In the genomic region with DNA sequence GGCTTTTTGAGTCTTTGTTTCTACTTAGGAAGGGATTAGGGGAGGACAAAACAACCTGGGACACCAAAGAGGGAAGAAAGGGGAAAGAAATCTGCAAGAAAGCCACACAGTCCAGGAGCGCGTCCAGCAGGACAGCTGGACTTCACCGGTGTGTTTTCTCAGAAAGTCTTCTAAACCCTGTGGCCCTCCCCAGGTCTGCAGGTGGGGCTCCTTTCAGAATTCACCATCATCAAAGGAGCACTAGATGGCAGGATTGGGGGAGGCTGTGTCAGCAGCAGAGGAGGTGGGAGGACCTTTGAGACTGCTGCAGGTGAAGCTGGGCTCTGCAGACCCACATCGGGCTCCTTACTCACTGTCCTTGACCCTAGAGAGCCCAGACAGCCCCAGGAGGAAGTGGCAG, we compare ENCODE assay signal across 18 cellular contexts. TPM values are rescaled to one million over a fixed set of nuclear protein-coding genes. Genes with fewer than 3 reads are reported as not detected.
DNase-seq lines count a peak whose midpoint lies in the region; ATAC-seq, FAIRE-seq and TF ChIP-seq lines count a peak whose summit lies in the region.
"Had no signal": no experiment of that assay in that cellular context is flagged by ENCODE, and none has a peak within 500 bp of the region (broad histone marks: within the 10 kb centered on the region; RNA-seq: fewer than 3 reads in every experiment).

No MANE protein-coding gene starts in this region.

- peak; percentile 30 for DNase-seq in right atrium auricular region (ENCODE audit: low spot score)
- DNase-seq in Right ventricle myocardium inferior (ENCODE audit: missing footprints): no peak
- DNase-seq in PC-3: peak; percentile 51
- DNase-seq in H1 (ENCODE audit: low read depth in 1 of 2, low spot score in 2 of 2): no peak
- peak in 2 of 6 donors; percentile 51 to 58 for DNase-seq in pancreas
- no peak for DNase-seq in RWPE1 (ENCODE audit: low spot score)
- DNase-seq in T-helper 1 cell: no peak
- DNase-seq: ACHN; CD4-positive, CD25-positive, alpha-beta regulatory T cell; DMS79; GM23248; HCEC 1CT had no signal

- H2BK20ac ChIP-seq in H1 (ENCODE audit: low read length): no peak overlapping the region

- H2AFZ ChIP-seq in PC-3 (ENCODE audit: low read length) (no peak overlapping the region), H1 (ENCODE audit: low read length) (no peak overlapping the region)
- H2AFZ ChIP-seq: GM23248 had no signal

- TF ChIP-seq CTCF in right atrium auricular region (IDR thresholded peaks at IDR 0.05) (no peak), PC-3 (conservative IDR thresholded peaks at IDR 0.05; ENCODE audit: low read depth, low read length) (peak; percentile 51), H1 (IDR thresholded peaks at IDR 0.05; ENCODE audit: control extremely low read depth in 1 of 3, insufficient read depth in 1 of 3, low read depth in 1 of 3, low read length in 3 of 3) (peak in 2 of 3 experiments; percentile 8 to 22; a peak in 2 of 4 replicates), pancreas (IDR thresholded peaks at IDR 0.05) (no peak), RWPE1 (conservative IDR thresholded peaks at IDR 0.05; ENCODE audit: low read depth) (no peak)

- H2BK120ac ChIP-seq in H1 (replicated peaks; ENCODE audit: low read depth, low read length): no peak overlapping the region

- H3K4ac ChIP-seq in H1 (replicated peaks; ENCODE audit: insufficient read length, low read depth, low read length): no peak overlapping the region

- H2BK12ac ChIP-seq in H1 (ENCODE audit: low read depth, low read length): no peak overlapping the region

- peaks cover 0 to 12% of the 10 kb centered on the region in 2 donors for H3K4me1 ChIP-seq in right atrium auricular region
- no peaks in the 10 kb centered on the region for H3K4me1 ChIP-seq in PC-3 (ENCODE audit: insufficient read depth, low read length)
- peaks cover 0 to 11% (median 4%) of the 10 kb centered on the region in 4 experiments; a peak in 4 of 7 replicates for H3K4me1 ChIP-seq in H1 (replicated peaks in 1 of 4; ENCODE audit: control insufficient read depth in 3 of 4, insufficient read depth in 4 of 4, low read length in 3 of 4)
- peaks cover 19 to 39% (median 25%) of the 10 kb centered on the region in 3 donors for H3K4me1 ChIP-seq in pancreas
- H3K4me1 ChIP-seq: BLaER1 treated with 17β-estradiol and CSF1 and Interleukin-3, amounts not matched to agents 10 nM and 100 nM had no signal

- H3K36me3 ChIP-seq in right atrium auricular region (no peaks in the 10 kb centered on the region), PC-3 (ENCODE audit: low read depth, low read length) (no peaks in the 10 kb centered on the region), H1 (ENCODE audit: control insufficient read depth in 2 of 4, insufficient read depth in 4 of 4, low read length in 3 of 4) (no peaks in the 10 kb centered on the region), pancreas (no peaks in the 10 kb centered on the region)
- H3K36me3 ChIP-seq: BLaER1 treated with 17β-estradiol and CSF1 and Interleukin-3, amounts not matched to agents 10 nM and 100 nM had no signal

- peaks cover 1% of the 10 kb centered on the region; the same call in 1 of the 2 replicates for H3K23me2 ChIP-seq in H1 (ENCODE audit: low read depth, low read length)

- H3K4me2 ChIP-seq in PC-3 (ENCODE audit: low read length): no peak overlapping the region
- no peak overlapping the region for H3K4me2 ChIP-seq in H1 (ENCODE audit: insufficient read depth in 1 of 2, low read depth in 2 of 2, low read length in 2 of 2)
- H3K4me2 ChIP-seq: BLaER1 treated with 17β-estradiol and CSF1 and Interleukin-3, amounts not matched to agents 10 nM and 100 nM had no signal

- H3K23ac ChIP-seq in H1 (ENCODE audit: insufficient read length): no peak overlapping the region

- CTCF ChIA-PET in PC-3 (lab: Charles Lee) (interaction anchor here (0.5 to 0.9 kb wide), 2 partner anchors 103 to 253 kb away, joined by 3 read pairs; no protein-coding TSS in a partner anchor), H1 (lab: Charles Lee; ENCODE audit: partially characterized antibody) (interaction anchor here (0.7 to 10.4 kb wide), 10 partner anchors 9 to 128 kb away, joined by 3 to 261 read pairs (median 10); no protein-coding TSS in a partner anchor), RWPE1 (lab: Yijun Ruan, JAX) (interaction anchor here (1.5 kb wide), 1 partner anchor 9 kb away, joined by 3 read pairs; no protein-coding TSS in a partner anchor)

- no peak overlapping the region for H3K56ac ChIP-seq in H1 (replicated peaks; ENCODE audit: insufficient read length, low read depth, low read length)

- intact Hi-C loops in Right ventricle myocardium inferior (cut with DNase I): no loop called here
- intact Hi-C loops in PC-3 (cut with micrococcal nuclease): loop anchor here (5.0 kb wide), 1 partner anchor 752 kb away; no protein-coding TSS in a partner anchor
- intact Hi-C loops in pancreas (cut with DNase I): loop anchor here in 2 of 3 donors (5.0 to 10.0 kb wide), 2 partner anchors 105 to 108 kb away; no protein-coding TSS in a partner anchor

- no peaks in the 10 kb centered on the region for H3K27me3 ChIP-seq in right atrium auricular region
- peaks cover 34% of the 10 kb centered on the region for H3K27me3 ChIP-seq in PC-3 (ENCODE audit: low read length)
- H3K27me3 ChIP-seq in H1 (replicated peaks in 1 of 4; ENCODE audit: control insufficient read depth in 3 of 4, extremely low read depth in 1 of 4, insufficient read depth in 3 of 4, low read length in 3 of 4): no peaks in the 10 kb centered on the region; a peak in 1 of 7 replicates
- H3K27me3 ChIP-seq in pancreas: no peaks in the 10 kb centered on the region
- H3K27me3 ChIP-seq: BLaER1 treated with 17β-estradiol and CSF1 and Interleukin-3, amounts not matched to agents 10 nM and 100 nM had no signal

- H2BK15ac ChIP-seq in H1 (ENCODE audit: low read length): no peak overlapping the region

- H3K4me3 ChIP-seq in right atrium auricular region (no peak overlapping the region), PC-3 (ENCODE audit: low read length) (no peak overlapping the region), H1 (ENCODE audit: extremely low read depth in 1 of 4, insufficient read depth in 2 of 4, low read depth in 3 of 4, low read length in 4 of 4) (no peak overlapping the region), pancreas (peak overlapping the region in 1 of 4 donors; percentile 23)
- H3K4me3 ChIP-seq: BLaER1 treated with 17β-estradiol and CSF1 and Interleukin-3, amounts not matched to agents 10 nM and 100 nM; GM12878; GM23248 had no signal

- H3K18ac ChIP-seq in H1 (ENCODE audit: extremely low read depth, low read length): peak overlapping the region; percentile 32; the same call in 1 of the 2 replicates

- no peak overlapping the region for H4K8ac ChIP-seq in H1 (ENCODE audit: extremely low read depth, insufficient read depth, low read length)

- H3K9ac ChIP-seq in PC-3 (ENCODE audit: low read length) (no peak overlapping the region), H1 (replicated peaks in 1 of 4; ENCODE audit: extremely low read depth in 1 of 4, low read depth in 3 of 4, low read length in 3 of 4) (no peak overlapping the region)
- H3K9ac ChIP-seq: BLaER1 treated with 17β-estradiol and CSF1 and Interleukin-3, amounts not matched to agents 10 nM and 100 nM; GM23248 had no signal

- no TSS peak for BruUV-seq in PC-3 (replicated peaks; lab: Mats Ljungman, UMichigan)

- ATAC-seq in Right ventricle myocardium inferior (no peak), PC-3 (no peak), pancreas (peak; percentile 34 to 54 (median 44))
- no peak for ATAC-seq in activated CD4-positive, CD25-positive, alpha-beta regulatory T cell treated with anti-CD3 and anti-CD28 coated beads, Interleukin-2, amount 50 U/mL, for 24 hours
- ATAC-seq: GM12878 had no signal

- FAIRE-seq in H1 (lab: Jason Lieb, UNC): no peak
- no peak for FAIRE-seq in pancreas (lab: Jason Lieb, UNC)
- FAIRE-seq: GM12878, GM18507 had no signal

- no peak overlapping the region for H3K27ac ChIP-seq in right atrium auricular region
- H3K27ac ChIP-seq in PC-3 (ENCODE audit: low read length): no peak overlapping the region
- H3K27ac ChIP-seq in H1 (ENCODE audit: low read depth, low read length): no peak overlapping the region
- H3K27ac ChIP-seq in pancreas: peak overlapping the region; percentile 9 to 75 (median 54)
- H3K27ac ChIP-seq in RWPE1: no peak overlapping the region
- H3K27ac ChIP-seq: BLaER1 treated with 17β-estradiol and CSF1 and Interleukin-3, amounts not matched to agents 10 nM and 100 nM; GM23248; HL-60 had no signal

- no peak overlapping the region for H3K14ac ChIP-seq in H1 (ENCODE audit: insufficient read length)

- no peaks in the 10 kb centered on the region for H3K9me3 ChIP-seq in right atrium auricular region
- no peaks in the 10 kb centered on the region for H3K9me3 ChIP-seq in PC-3 (ENCODE audit: low read length)
- H3K9me3 ChIP-seq in H1 (ENCODE audit: insufficient read depth in 2 of 2, low read depth in 1 of 2, low read length in 1 of 2): no peaks in the 10 kb centered on the region
- no peaks in the 10 kb centered on the region for H3K9me3 ChIP-seq in pancreas
- H3K9me3 ChIP-seq: BLaER1 treated with 17β-estradiol and CSF1 and Interleukin-3, amounts not matched to agents 10 nM and 100 nM had no signal

- H3K9me2 ChIP-seq in PC-3 (replicated peaks; ENCODE audit: low read length): no peaks in the 10 kb centered on the region

- POLR2A ChIA-PET in PC-3 (lab: Charles Lee; ENCODE audit: unreplicated experiment) (no interaction called here), H1 (lab: Charles Lee; ENCODE audit: partially characterized antibody) (no interaction called here), RWPE1 (lab: Yijun Ruan, JAX; ENCODE audit: low non-redundant PET) (no interaction called here)

- no peak overlapping the region for H4K5ac ChIP-seq in H1 (ENCODE audit: insufficient read length, low read depth, low read length)

- no peaks in the 10 kb centered on the region for H3F3A ChIP-seq in PC-3 (ENCODE audit: low read length, unreplicated experiment)

- H4K20me1 ChIP-seq in PC-3 (ENCODE audit: low read length) (no peaks in the 10 kb centered on the region), H1 (replicated peaks in 1 of 2; ENCODE audit: control insufficient read depth in 1 of 2, insufficient read depth in 2 of 2, low read length in 2 of 2) (no peaks in the 10 kb centered on the region)
- H4K20me1 ChIP-seq: BLaER1 treated with 17β-estradiol and CSF1 and Interleukin-3, amounts not matched to agents 10 nM and 100 nM had no signal

- no peaks in the 10 kb centered on the region for H3K79me2 ChIP-seq in PC-3 (ENCODE audit: low read length)
- no peaks in the 10 kb centered on the region for H3K79me2 ChIP-seq in H1 (ENCODE audit: control insufficient read depth in 1 of 2, insufficient read depth in 2 of 2, low read length in 2 of 2)

- 96% methylated on average over 4 of the region's 4 CpGs; no CpG with 5 or more reads in 1 of the 2 experiments for WGBS in H1 (ENCODE audit: extremely low coverage in 1 of 2, insufficient coverage in 1 of 2, insufficient read length in 1 of 2, insufficient replicate concordance in 2 of 2, low coverage in 1 of 2, low lambda C conversion rate in 2 of 2, missing lambda C conversion rate in 1 of 2), 2 experiments
- 32 to 35% methylated on average over 4 of the region's 4 CpGs for WGBS in pancreas, 2 donors

- H3K79me1 ChIP-seq in H1 (ENCODE audit: low read depth, low read length): no peaks in the 10 kb centered on the region

- no peak overlapping the region for H2AK5ac ChIP-seq in H1 (ENCODE audit: low read depth, low read length)

- peak; percentile 8 to 33; a peak in 2 of 4 replicates for TF ChIP-seq RAD21 in H1 (IDR thresholded peaks at IDR 0.05 in 1 of 2, conservative IDR thresholded peaks at IDR 0.05 in 1 of 2; ENCODE audit: low read depth in 2 of 2, low read length in 2 of 2)

- no peak overlapping the region for H4K91ac ChIP-seq in H1 (replicated peaks; ENCODE audit: insufficient read length, low read length)

- TF ChIP-seq POLR2A in H1 (IDR thresholded peaks at IDR 0.05; ENCODE audit: control extremely low read depth in 1 of 2, low read depth in 2 of 2, low read length in 2 of 2): no peak

- no peak for TF ChIP-seq EP300 in H1 (IDR thresholded peaks at IDR 0.05; ENCODE audit: borderline replicate concordance in 1 of 2, low read depth in 2 of 2, low read length in 2 of 2)

- H2BK5ac ChIP-seq in H1 (ENCODE audit: low read depth, low read length): no peak overlapping the region

RNA-seq across cellular contexts. Expression of a gene that starts 13.9 kb away (rescaled TPM):
- not detected for total RNA-seq in right atrium auricular region
- not detected for total RNA-seq in Right ventricle myocardium inferior
- total RNA-seq in PC-3 (2014; rRNA removed): 0.12 and 0.33 TPM in 2 replicates
- total RNA-seq in H1 (2021; fragmentation: NEBNext Ultra II Directional; extraction: Animal tissue kit (Norgen Biotek cat#: 25700)): not detected in 2 replicates
- not detected in 2 replicates for polyA plus RNA-seq in H1 (2011; rRNA removed)
- polyA plus RNA-seq in H1 (2011; cell fraction: cytosol; rRNA removed): not detected
- polyA plus RNA-seq in H1 (2011; cell fraction: nucleus; rRNA removed): not detected
- polyA plus RNA-seq in H1 (2012, experiment 1 of 2): not detected in 4 replicates
- not detected for polyA plus RNA-seq in H1 (2012, experiment 2 of 2)
- not detected for polyA plus RNA-seq in H1 (2013, experiment 1 of 2)
- polyA plus RNA-seq in H1 (2013, experiment 2 of 2): not detected
- not detected in 2 replicates for polyA minus RNA-seq in H1 (2011; rRNA and poly(A)+ RNA removed)
- not detected for polyA minus RNA-seq in H1 (2011; cell fraction: cytosol; rRNA and poly(A)+ RNA removed)
- not detected for polyA minus RNA-seq in H1 (2011; cell fraction: nucleus; rRNA and poly(A)+ RNA removed)
- not detected for total RNA-seq in pancreas
- polyA plus RNA-seq in pancreas: not detected
- total RNA-seq: A172; CD4-positive, CD25-positive, alpha-beta regulatory T cell; GM12878; GM23248 had no signal
- polyA plus RNA-seq: CD4-positive, CD25-positive, alpha-beta regulatory T cell; GM12878 had no signal

Comparison
In these comparisons a context has a peak if more than half of its experiments do, and no peak if none do; other contexts are left out.
1. DNase-seq: peak in right atrium auricular region (single experiment) and PC-3 (single experiment); none in Right ventricle myocardium inferior (single experiment), H1 (0 of 2), RWPE1 (single experiment) and T-helper 1 cell (0 of 5).
2. H3K27ac ChIP-seq: peak in pancreas (4 of 4); none in right atrium auricular region (0 of 2), PC-3 (single experiment), H1 (single experiment) and RWPE1 (single experiment).
3. CTCF ChIP-seq: peak in PC-3 (single experiment) and H1 (2 of 3); none in right atrium auricular region (0 of 2), pancreas (0 of 4) and RWPE1 (single experiment).
4. ATAC-seq: peak in pancreas (4 of 4); none in Right ventricle myocardium inferior (single experiment), PC-3 (single experiment) and activated CD4-positive, CD25-positive, alpha-beta regulatory T cell treated with anti-CD3 and anti-CD28 coated beads, Interleukin-2, amount 50 U/mL, for 24 hours (0 of 2).